Comparison of ENCODE assay signal across 1 cellular context in the genomic region with DNA sequence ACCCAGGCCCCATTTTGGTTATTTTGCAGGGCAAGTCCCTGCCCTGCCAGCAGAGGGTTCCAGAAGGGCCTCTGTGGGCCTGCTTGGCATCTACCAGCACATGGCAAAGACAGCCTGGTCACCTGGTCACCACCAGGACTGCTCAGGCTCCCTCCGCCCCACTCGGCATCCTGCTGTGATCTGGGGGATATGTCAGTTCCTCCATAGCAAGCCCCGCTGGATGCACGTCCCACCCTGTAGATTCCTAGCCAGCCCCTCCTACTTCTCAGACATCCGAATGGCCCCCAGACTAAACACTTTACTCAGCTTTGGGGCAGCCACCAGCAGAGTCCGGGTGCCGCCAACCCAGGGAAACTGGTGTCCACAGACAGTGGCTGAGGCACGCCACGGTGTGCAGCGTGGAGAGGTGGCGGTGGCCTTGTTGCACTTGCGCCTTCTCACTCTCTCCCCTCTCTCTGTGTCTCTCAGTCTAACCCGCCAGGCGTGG.
TF ChIP-seq lines count a peak whose summit lies in the region.

No MANE protein-coding gene starts in this region.

TF ChIP-seq in IMR-90, 13 proteins besides CTCF, POLR2A, EP300 and RAD21:
- no peak for TF ChIP-seq MAFK (IDR thresholded peaks at IDR 0.05; ENCODE audit: low read depth, low read length)
- TF ChIP-seq BHLHE40 (IDR thresholded peaks at IDR 0.05; ENCODE audit: low read depth, low read length): no peak
- TF ChIP-seq CEBPB (IDR thresholded peaks at IDR 0.05; ENCODE audit: low read depth, low read length): no peak
- no peak for TF ChIP-seq MAZ (IDR thresholded peaks at IDR 0.05; ENCODE audit: borderline replicate concordance, low read depth, low read length)
- no peak for TF ChIP-seq RFX5 (IDR thresholded peaks at IDR 0.05; ENCODE audit: low read depth, low read length)
- no peak for TF ChIP-seq SMC3 (IDR thresholded peaks at IDR 0.05; ENCODE audit: low read depth, low read length)
- no peak for TF ChIP-seq MXI1 (IDR thresholded peaks at IDR 0.05; ENCODE audit: borderline replicate concordance, low read depth, low read length)
- TF ChIP-seq CHD1 (IDR thresholded peaks at IDR 0.05; ENCODE audit: low read depth, low read length): no peak
